8 cellular contexts compared by ENCODE assay signal in the genomic region with DNA sequence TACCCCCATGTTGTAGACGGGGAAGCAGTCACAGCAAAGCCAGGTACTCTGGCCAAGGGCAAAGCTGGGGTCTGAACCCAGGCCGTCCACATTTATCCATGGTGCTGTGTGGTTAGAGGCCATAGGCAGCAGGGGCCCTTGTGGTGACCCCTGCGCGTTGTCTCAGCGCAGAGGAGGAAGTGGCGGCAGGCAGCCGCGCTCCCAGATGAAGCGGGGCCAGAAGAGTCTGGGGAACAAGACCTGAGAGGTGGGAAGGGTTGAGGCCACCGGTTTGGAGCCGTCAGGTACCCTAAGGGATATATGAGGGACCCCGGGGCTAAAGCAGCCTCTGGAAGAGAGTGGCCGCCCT. TPM values are rescaled to one million over a fixed set of nuclear protein-coding genes. Genes with fewer than 3 reads are reported as not detected.
DNase-seq lines count a peak whose midpoint lies in the region; ATAC-seq, FAIRE-seq and TF ChIP-seq lines count a peak whose summit lies in the region.

No MANE protein-coding gene starts in this region.

- ATAC-seq in activated CD8-positive, alpha-beta memory T cell treated with anti-CD3 and anti-CD28 coated beads, Interleukin-2, amount 10 ng/mL, durations not matched to agents 7 days and 5 days, result peak; percentile 65
- ATAC-seq in HG02763 (IDR thresholded peaks at IDR 0.05; ENCODE audit: unreplicated experiment), result peak; percentile 64
- peak; percentile 76 for ATAC-seq in stimulated activated memory B cell treated with anti-CD40 and anti-IgM and Interleukin-4, amounts not matched to agents 10 μg/mL and 1 μg/mL and 100 μg/mL, for 72 hours

- H3K27me3 Mint-ChIP-seq in activated CD8-positive, alpha-beta memory T cell treated with anti-CD3 and anti-CD28 coated beads, Interleukin-2, amount 10 ng/mL, durations not matched to agents 7 days and 5 days, result peaks cover 16% of the 10 kb centered on the region
- H3K27me3 Mint-ChIP-seq in astrocyte (ENCODE audit: low read depth, unreplicated experiment), result peaks cover 3% of the 10 kb centered on the region
- H3K27me3 Mint-ChIP-seq in stimulated activated memory B cell treated with anti-CD40 and anti-IgM and Interleukin-4, amounts not matched to agents 10 μg/mL and 1 μg/mL and 100 μg/mL, for 72 hours, result no peaks in the 10 kb centered on the region

- H4K20me1 ChIP-seq in astrocyte (ENCODE audit: insufficient read depth, low read length), result no peaks in the 10 kb centered on the region

- peak overlapping the region; percentile 93 for H2AFZ ChIP-seq in astrocyte (ENCODE audit: low read depth, low read length)

- H3K4me1 ChIP-seq in astrocyte (ENCODE audit: insufficient read depth, low read length), result peaks cover 4% of the 10 kb centered on the region

- no peak for FAIRE-seq in astrocyte (lab: Jason Lieb, UNC)

- H3K4me2 ChIP-seq in astrocyte (ENCODE audit: low read length), result peak overlapping the region; percentile 92

- CTCF ChIA-PET in activated CD8-positive, alpha-beta memory T cell treated with anti-CD3 and anti-CD28 coated beads, Interleukin-2, amount 10 ng/mL, durations not matched to agents 7 days and 5 days (lab: Charles Lee), result no interaction called here

- DNase-seq in activated CD8-positive, alpha-beta memory T cell treated with anti-CD3 and anti-CD28 coated beads, Interleukin-2, amount 10 ng/mL, durations not matched to agents 7 days and 5 days, result peak; percentile 56
- no peak for DNase-seq in activated CD8-positive, alpha-beta memory T cell treated with anti-CD3 and anti-CD28 coated beads, Interleukin-2, amount 50 U/mL, for 4 hours
- DNase-seq in NCI-H69 (lab: John Stamatoyannopoulos, UW) (peak; percentile 59), astrocyte (ENCODE audit: low read depth) (no peak), iPS-NIHi11 (ENCODE audit: low spot score) (peak; percentile 49), NCI-H446 (lab: John Stamatoyannopoulos, UW) (no peak)

- no peak overlapping the region for H3K27ac ChIP-seq in astrocyte (ENCODE audit: low read depth, low read length)

- no peaks in the 10 kb centered on the region for H3K9me3 Mint-ChIP-seq in activated CD8-positive, alpha-beta memory T cell treated with anti-CD3 and anti-CD28 coated beads, Interleukin-2, amount 10 ng/mL, durations not matched to agents 7 days and 5 days (ENCODE audit: low read depth)
- H3K9me3 Mint-ChIP-seq in astrocyte (ENCODE audit: unreplicated experiment), result peaks cover 3% of the 10 kb centered on the region
- H3K9me3 Mint-ChIP-seq in stimulated activated memory B cell treated with anti-CD40 and anti-IgM and Interleukin-4, amounts not matched to agents 10 μg/mL and 1 μg/mL and 100 μg/mL, for 72 hours, result peaks cover 2% of the 10 kb centered on the region

- H3K9me3 ChIP-seq in astrocyte (ENCODE audit: insufficient read depth, low read depth, low read length), result no peaks in the 10 kb centered on the region

- H3K79me2 ChIP-seq in astrocyte (ENCODE audit: insufficient read depth, low read length), result no peaks in the 10 kb centered on the region

- H3K4me3 Mint-ChIP-seq in activated CD8-positive, alpha-beta memory T cell treated with anti-CD3 and anti-CD28 coated beads, Interleukin-2, amount 10 ng/mL, durations not matched to agents 7 days and 5 days, result peak overlapping the region; percentile 73
- peak overlapping the region; percentile 82 for H3K4me3 Mint-ChIP-seq in astrocyte (ENCODE audit: unreplicated experiment)
- H3K4me3 Mint-ChIP-seq in stimulated activated memory B cell treated with anti-CD40 and anti-IgM and Interleukin-4, amounts not matched to agents 10 μg/mL and 1 μg/mL and 100 μg/mL, for 72 hours, result peak overlapping the region; percentile 91

- peaks cover 2% of the 10 kb centered on the region for H3K27me3 ChIP-seq in astrocyte (ENCODE audit: insufficient read depth, low read length)

- H3K4me3 ChIP-seq in astrocyte (ENCODE audit: insufficient read depth, low read depth, low read length), result peak overlapping the region; percentile 58

- TF ChIP-seq CTCF in astrocyte (IDR thresholded peaks at IDR 0.05; ENCODE audit: insufficient read depth, low read depth, low read length), result no peak

- H3K36me3 ChIP-seq in astrocyte (ENCODE audit: insufficient read depth, low read length), result no peaks in the 10 kb centered on the region

- peaks cover 12% of the 10 kb centered on the region for H3K4me1 Mint-ChIP-seq in activated CD8-positive, alpha-beta memory T cell treated with anti-CD3 and anti-CD28 coated beads, Interleukin-2, amount 10 ng/mL, durations not matched to agents 7 days and 5 days
- peaks cover 7% of the 10 kb centered on the region for H3K4me1 Mint-ChIP-seq in astrocyte (ENCODE audit: low read depth, unreplicated experiment)
- peaks cover 6% of the 10 kb centered on the region for H3K4me1 Mint-ChIP-seq in stimulated activated memory B cell treated with anti-CD40 and anti-IgM and Interleukin-4, amounts not matched to agents 10 μg/mL and 1 μg/mL and 100 μg/mL, for 72 hours

- peak overlapping the region; percentile 60 for H3K27ac Mint-ChIP-seq in activated CD8-positive, alpha-beta memory T cell treated with anti-CD3 and anti-CD28 coated beads, Interleukin-2, amount 10 ng/mL, durations not matched to agents 7 days and 5 days
- H3K27ac Mint-ChIP-seq in astrocyte (ENCODE audit: unreplicated experiment), result no peak overlapping the region
- H3K27ac Mint-ChIP-seq in stimulated activated memory B cell treated with anti-CD40 and anti-IgM and Interleukin-4, amounts not matched to agents 10 μg/mL and 1 μg/mL and 100 μg/mL, for 72 hours, result peak overlapping the region; percentile 72

- H3K36me3 Mint-ChIP-seq in activated CD8-positive, alpha-beta memory T cell treated with anti-CD3 and anti-CD28 coated beads, Interleukin-2, amount 10 ng/mL, durations not matched to agents 7 days and 5 days, result no peaks in the 10 kb centered on the region
- no peaks in the 10 kb centered on the region for H3K36me3 Mint-ChIP-seq in astrocyte (ENCODE audit: low read depth, unreplicated experiment)
- no peaks in the 10 kb centered on the region for H3K36me3 Mint-ChIP-seq in stimulated activated memory B cell treated with anti-CD40 and anti-IgM and Interleukin-4, amounts not matched to agents 10 μg/mL and 1 μg/mL and 100 μg/mL, for 72 hours

- peak overlapping the region; percentile 68 for H3K9ac ChIP-seq in astrocyte (ENCODE audit: low read length)

RNA-seq across cellular contexts. Expression of a gene that starts 0.8 kb away (rescaled TPM):
- 1 to 10 TPM in 1 of 2 experiments, under 1 TPM in 1; 0.70 to 1.1 TPM for total RNA-seq in activated CD8-positive, alpha-beta memory T cell treated with anti-CD3 and anti-CD28 coated beads, Interleukin-2, amount 10 ng/mL, durations not matched to agents 7 days and 5 days
- 1.3 and 1.4 TPM in 2 replicates for total RNA-seq in astrocyte

RNA-seq across cellular contexts. Expression of a gene that starts 32.1 kb away (rescaled TPM):
- 10 to 100 TPM; 44.2 to 51.7 TPM for total RNA-seq in activated CD8-positive, alpha-beta memory T cell treated with anti-CD3 and anti-CD28 coated beads, Interleukin-2, amount 10 ng/mL, durations not matched to agents 7 days and 5 days
- 55.5 and 55.6 TPM in 2 replicates for total RNA-seq in astrocyte

Comparison
In these comparisons a context has a peak if more than half of its experiments do, and no peak if none do; other contexts are left out.
1. DNase-seq: peak in activated CD8-positive, alpha-beta memory T cell treated with anti-CD3 and anti-CD28 coated beads, Interleukin-2, amount 10 ng/mL, durations not matched to agents 7 days and 5 days (single experiment), NCI-H69 (single experiment) and iPS-NIHi11 (single experiment); none in activated CD8-positive, alpha-beta memory T cell treated with anti-CD3 and anti-CD28 coated beads, Interleukin-2, amount 50 U/mL, for 4 hours (single experiment), astrocyte (single experiment) and NCI-H446 (0 of 2).
2. Peak in every context shown above with its lines, with median percentiles within 50 percentile points of each other: ATAC-seq and H3K4me3 Mint-ChIP-seq.